Comparison of ENCODE assay signal across 1 cellular context in the genomic region with DNA sequence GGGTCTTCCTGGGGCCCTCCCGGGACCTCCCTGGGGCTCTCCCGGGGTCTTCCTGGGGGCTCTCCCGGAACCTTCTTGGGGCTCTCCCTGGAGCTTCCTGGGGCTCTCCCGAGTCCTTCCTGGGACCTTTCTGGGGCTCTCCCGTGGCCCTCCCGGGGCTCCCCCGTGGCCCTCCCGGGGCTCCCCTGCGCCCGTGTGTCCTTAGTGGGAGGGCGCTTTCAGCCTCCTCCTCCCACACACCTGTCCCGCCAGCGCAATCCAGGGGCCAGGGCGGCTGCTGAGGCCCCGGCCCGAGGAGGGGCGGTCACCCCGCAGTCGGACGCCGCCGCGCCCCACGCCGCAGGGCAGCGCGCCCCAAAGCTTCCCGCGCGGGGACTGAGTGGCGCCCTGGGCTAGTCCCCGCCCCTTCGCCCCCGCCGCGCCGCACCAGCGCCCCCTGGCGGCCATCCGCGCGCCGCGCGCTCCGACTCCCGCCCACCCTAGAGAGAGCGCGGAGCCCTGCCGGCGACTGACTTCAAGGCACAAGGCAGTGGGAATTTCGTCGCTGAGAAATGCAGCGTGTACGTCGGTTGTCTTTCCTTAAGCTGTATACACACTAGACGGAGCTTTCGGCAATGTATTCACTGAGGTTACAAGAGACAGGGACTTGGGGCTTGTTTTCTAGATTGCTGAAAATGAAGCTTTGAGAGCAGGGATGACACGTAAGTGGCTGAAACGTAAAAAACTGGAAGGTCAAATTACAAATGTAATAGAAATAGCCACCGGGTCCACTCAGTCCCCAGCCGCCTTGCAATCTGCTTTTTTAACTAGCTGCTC.
TF ChIP-seq lines count a peak whose summit lies in the region.

No MANE protein-coding gene starts in this region.

TF ChIP-seq in GM12878, 131 proteins besides CTCF, POLR2A, EP300 and RAD21 (continued from another document):
- TF ChIP-seq RAD51 (IDR thresholded peaks at IDR 0.05) (no peak), MXI1 (IDR thresholded peaks at IDR 0.05; ENCODE audit: low read depth, low read length) (0 out of 2 replicates have a peak, but pooled peaks have one; percentile 18), NR2C1 (IDR thresholded peaks at IDR 0.05) (0 out of 2 replicates have a peak, but pooled peaks have one; percentile 11), SRF (IDR thresholded peaks at IDR 0.05; ENCODE audit: low read depth in 2 of 2, low read length in 2 of 2) (peak in 1 of 2 experiments; percentile 10; a peak in 1 of 4 replicates), CEBPB (IDR thresholded peaks at IDR 0.05; ENCODE audit: borderline replicate concordance in 1 of 2, low read depth in 2 of 2, low read length in 2 of 2) (peak in 1 of 2 experiments; percentile 60; a peak in 1 of 4 replicates)
- TF ChIP-seq, protein P1, sequence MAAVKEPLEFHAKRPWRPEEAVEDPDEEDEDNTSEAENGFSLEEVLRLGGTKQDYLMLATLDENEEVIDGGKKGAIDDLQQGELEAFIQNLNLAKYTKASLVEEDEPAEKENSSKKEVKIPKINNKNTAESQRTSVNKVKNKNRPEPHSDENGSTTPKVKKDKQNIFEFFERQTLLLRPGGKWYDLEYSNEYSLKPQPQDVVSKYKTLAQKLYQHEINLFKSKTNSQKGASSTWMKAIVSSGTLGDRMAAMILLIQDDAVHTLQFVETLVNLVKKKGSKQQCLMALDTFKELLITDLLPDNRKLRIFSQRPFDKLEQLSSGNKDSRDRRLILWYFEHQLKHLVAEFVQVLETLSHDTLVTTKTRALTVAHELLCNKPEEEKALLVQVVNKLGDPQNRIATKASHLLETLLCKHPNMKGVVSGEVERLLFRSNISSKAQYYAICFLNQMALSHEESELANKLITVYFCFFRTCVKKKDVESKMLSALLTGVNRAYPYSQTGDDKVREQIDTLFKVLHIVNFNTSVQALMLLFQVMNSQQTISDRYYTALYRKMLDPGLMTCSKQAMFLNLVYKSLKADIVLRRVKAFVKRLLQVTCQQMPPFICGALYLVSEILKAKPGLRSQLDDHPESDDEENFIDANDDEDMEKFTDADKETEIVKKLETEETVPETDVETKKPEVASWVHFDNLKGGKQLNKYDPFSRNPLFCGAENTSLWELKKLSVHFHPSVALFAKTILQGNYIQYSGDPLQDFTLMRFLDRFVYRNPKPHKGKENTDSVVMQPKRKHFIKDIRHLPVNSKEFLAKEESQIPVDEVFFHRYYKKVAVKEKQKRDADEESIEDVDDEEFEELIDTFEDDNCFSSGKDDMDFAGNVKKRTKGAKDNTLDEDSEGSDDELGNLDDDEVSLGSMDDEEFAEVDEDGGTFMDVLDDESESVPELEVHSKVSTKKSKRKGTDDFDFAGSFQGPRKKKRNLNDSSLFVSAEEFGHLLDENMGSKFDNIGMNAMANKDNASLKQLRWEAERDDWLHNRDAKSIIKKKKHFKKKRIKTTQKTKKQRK (IDR thresholded peaks at IDR 0.05; ENCODE audit: low read depth, low read length) = no peak
- TF ChIP-seq, protein P2, sequence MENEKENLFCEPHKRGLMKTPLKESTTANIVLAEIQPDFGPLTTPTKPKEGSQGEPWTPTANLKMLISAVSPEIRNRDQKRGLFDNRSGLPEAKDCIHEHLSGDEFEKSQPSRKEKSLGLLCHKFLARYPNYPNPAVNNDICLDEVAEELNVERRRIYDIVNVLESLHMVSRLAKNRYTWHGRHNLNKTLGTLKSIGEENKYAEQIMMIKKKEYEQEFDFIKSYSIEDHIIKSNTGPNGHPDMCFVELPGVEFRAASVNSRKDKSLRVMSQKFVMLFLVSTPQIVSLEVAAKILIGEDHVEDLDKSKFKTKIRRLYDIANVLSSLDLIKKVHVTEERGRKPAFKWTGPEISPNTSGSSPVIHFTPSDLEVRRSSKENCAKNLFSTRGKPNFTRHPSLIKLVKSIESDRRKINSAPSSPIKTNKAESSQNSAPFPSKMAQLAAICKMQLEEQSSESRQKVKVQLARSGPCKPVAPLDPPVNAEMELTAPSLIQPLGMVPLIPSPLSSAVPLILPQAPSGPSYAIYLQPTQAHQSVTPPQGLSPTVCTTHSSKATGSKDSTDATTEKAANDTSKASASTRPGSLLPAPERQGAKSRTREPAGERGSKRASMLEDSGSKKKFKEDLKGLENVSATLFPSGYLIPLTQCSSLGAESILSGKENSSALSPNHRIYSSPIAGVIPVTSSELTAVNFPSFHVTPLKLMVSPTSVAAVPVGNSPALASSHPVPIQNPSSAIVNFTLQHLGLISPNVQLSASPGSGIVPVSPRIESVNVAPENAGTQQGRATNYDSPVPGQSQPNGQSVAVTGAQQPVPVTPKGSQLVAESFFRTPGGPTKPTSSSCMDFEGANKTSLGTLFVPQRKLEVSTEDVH (IDR thresholded peaks at IDR 0.05; ENCODE audit: low read depth, partially characterized antibody) = no peak
- TF ChIP-seq, protein P3, sequence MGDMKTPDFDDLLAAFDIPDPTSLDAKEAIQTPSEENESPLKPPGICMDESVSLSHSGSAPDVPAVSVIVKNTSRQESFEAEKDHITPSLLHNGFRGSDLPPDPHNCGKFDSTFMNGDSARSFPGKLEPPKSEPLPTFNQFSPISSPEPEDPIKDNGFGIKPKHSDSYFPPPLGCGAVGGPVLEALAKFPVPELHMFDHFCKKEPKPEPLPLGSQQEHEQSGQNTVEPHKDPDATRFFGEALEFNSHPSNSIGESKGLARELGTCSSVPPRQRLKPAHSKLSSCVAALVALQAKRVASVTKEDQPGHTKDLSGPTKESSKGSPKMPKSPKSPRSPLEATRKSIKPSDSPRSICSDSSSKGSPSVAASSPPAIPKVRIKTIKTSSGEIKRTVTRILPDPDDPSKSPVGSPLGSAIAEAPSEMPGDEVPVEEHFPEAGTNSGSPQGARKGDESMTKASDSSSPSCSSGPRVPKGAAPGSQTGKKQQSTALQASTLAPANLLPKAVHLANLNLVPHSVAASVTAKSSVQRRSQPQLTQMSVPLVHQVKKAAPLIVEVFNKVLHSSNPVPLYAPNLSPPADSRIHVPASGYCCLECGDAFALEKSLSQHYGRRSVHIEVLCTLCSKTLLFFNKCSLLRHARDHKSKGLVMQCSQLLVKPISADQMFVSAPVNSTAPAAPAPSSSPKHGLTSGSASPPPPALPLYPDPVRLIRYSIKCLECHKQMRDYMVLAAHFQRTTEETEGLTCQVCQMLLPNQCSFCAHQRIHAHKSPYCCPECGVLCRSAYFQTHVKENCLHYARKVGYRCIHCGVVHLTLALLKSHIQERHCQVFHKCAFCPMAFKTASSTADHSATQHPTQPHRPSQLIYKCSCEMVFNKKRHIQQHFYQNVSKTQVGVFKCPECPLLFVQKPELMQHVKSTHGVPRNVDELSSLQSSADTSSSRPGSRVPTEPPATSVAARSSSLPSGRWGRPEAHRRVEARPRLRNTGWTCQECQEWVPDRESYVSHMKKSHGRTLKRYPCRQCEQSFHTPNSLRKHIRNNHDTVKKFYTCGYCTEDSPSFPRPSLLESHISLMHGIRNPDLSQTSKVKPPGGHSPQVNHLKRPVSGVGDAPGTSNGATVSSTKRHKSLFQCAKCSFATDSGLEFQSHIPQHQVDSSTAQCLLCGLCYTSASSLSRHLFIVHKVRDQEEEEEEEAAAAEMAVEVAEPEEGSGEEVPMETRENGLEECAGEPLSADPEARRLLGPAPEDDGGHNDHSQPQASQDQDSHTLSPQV (IDR thresholded peaks at IDR 0.05) = peak; percentile 60; the same call in 1 of the 2 replicates
